Comparison of ENCODE assay signal across 8 cellular contexts in the genomic region with DNA sequence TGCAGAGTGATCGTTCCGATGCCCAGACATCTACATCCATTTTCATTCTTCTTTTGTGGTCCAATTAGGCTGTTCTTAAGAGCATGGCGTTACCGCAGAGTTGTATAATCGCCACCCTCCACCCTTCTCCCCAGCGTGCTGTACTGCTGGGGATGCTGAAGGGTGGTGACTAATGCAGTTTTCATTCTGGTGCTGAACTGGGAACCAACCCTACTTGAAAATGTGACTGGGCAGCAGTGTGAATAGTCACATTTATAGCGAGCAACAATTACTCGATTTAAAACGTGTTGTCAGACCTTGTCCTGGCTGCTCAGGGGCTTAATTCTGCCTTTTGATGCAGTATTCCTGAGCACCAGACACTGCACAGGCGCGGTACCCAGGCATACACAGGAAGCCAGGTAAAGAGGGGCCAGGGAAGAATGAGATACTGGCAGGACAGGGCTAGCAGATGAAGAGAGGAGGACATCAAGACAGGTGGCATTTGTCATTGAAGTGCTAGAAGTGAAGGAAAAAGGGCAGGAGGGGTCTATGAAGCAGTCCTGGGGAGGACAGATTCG. TPM values are rescaled to one million over a fixed set of nuclear protein-coding genes. Genes with fewer than 3 reads are reported as not detected.
DNase-seq lines count a peak whose midpoint lies in the region; ATAC-seq and TF ChIP-seq lines count a peak whose summit lies in the region.

No MANE protein-coding gene starts in this region.

- DNase-seq in BJ (ENCODE audit: low read depth) (peak; percentile 75), WERI-Rb-1 (no peak), foreskin keratinocyte (peak; percentile 82 to 92), omental fat pad (ENCODE audit: low spot score) (no peak), ecto neural progenitor cell (ENCODE audit: low spot score) (no peak)

- TF ChIP-seq CTCF in BJ (IDR thresholded peaks at IDR 0.05; ENCODE audit: insufficient read depth, low read depth, low read length): no peak
- TF ChIP-seq CTCF in WERI-Rb-1 (IDR thresholded peaks at IDR 0.05; ENCODE audit: low read depth, low read length): no peak
- TF ChIP-seq CTCF in foreskin keratinocyte (conservative IDR thresholded peaks at IDR 0.05): no peak
- no peak for TF ChIP-seq CTCF in omental fat pad (IDR thresholded peaks at IDR 0.05)

- H3K36me3 ChIP-seq in BJ (ENCODE audit: control insufficient read depth, insufficient read depth, low read length) (0 out of 2 replicates have a peak, but pooled peaks cover 3% of the 10 kb centered on the region), WERI-Rb-1 (peaks cover 18% of the 10 kb centered on the region)

- ATAC-seq in GM19035 (IDR thresholded peaks at IDR 0.05; ENCODE audit: unreplicated experiment): peak; percentile 8
- peak; percentile 14 for ATAC-seq in HG03565 (IDR thresholded peaks at IDR 0.05; ENCODE audit: unreplicated experiment)
- peak; percentile 83 for ATAC-seq in foreskin keratinocyte
- peak; percentile 70 for ATAC-seq in omental fat pad (ENCODE audit: low FRiP score)
- no peak for ATAC-seq in GM21515 (IDR thresholded peaks at IDR 0.05; ENCODE audit: unreplicated experiment)

- H3K4me3 ChIP-seq in BJ (ENCODE audit: low read depth, low read length) (peak overlapping the region; percentile 74), WERI-Rb-1 (ENCODE audit: low read depth, low read length) (peak overlapping the region; percentile 93)

- H3K27ac ChIP-seq in WERI-Rb-1: no peak overlapping the region
- H3K27ac ChIP-seq in foreskin keratinocyte: peak overlapping the region; percentile 84

- CTCF ChIA-PET in BJ (lab: Yijun Ruan, JAX): interaction anchor here (0.8 kb wide), 1 partner anchor 81 kb away, joined by 3 read pairs; no protein-coding TSS in a partner anchor

- POLR2A ChIA-PET in BJ (lab: Charles Lee): interaction anchor here (0.6 kb wide), 1 partner anchor 33 kb away, joined by 3 read pairs; no protein-coding TSS in a partner anchor

- peaks cover 4% of the 10 kb centered on the region for H3K4me1 ChIP-seq in foreskin keratinocyte

- no peaks in the 10 kb centered on the region for H3K27me3 ChIP-seq in BJ (ENCODE audit: control insufficient read depth, insufficient read depth, low read length)
- H3K27me3 ChIP-seq in WERI-Rb-1 (ENCODE audit: insufficient read depth, low read depth, severe bottlenecking): no peaks in the 10 kb centered on the region
- H3K27me3 ChIP-seq in foreskin keratinocyte: no peaks in the 10 kb centered on the region

- no peaks in the 10 kb centered on the region for H3K9me3 ChIP-seq in WERI-Rb-1 (ENCODE audit: severe bottlenecking)

RNA-seq across cellular contexts. Expression of gene ISCA1, which starts 0.7 kb away (rescaled TPM):
- polyA plus RNA-seq in BJ (2011; rRNA removed) (15.6 and 34.5 TPM in 2 replicates), foreskin keratinocyte (20.0 and 21.7 TPM in 2 replicates)
- polyA minus RNA-seq in BJ (2011; rRNA and poly(A)+ RNA removed): 9.2 and 9.6 TPM in 2 replicates
- total RNA-seq in foreskin keratinocyte (24.4 and 24.5 TPM in 2 replicates), omental fat pad (10 to 100 TPM; 50.6 to 67.4 (median 55.6) TPM)

RNA-seq across cellular contexts. Expression of gene C9orf153, which starts 23.6 kb away (rescaled TPM):
- 0.09 TPM in 1 of 2 replicates, not detected in the other for polyA plus RNA-seq in BJ (2011; rRNA removed)
- not detected in 2 replicates for polyA minus RNA-seq in BJ (2011; rRNA and poly(A)+ RNA removed)
- total RNA-seq in foreskin keratinocyte: 0.28 TPM in 1 of 2 replicates, not detected in the other
- polyA plus RNA-seq in foreskin keratinocyte: 0.09 and 0.23 TPM in 2 replicates
- total RNA-seq in omental fat pad: 1 to 10 TPM in 2 of 4 donors, under 1 TPM in 2; 0.38 to 2.8 (median 0.83) TPM

Comparison
In these comparisons a context has a peak if more than half of its experiments do, and no peak if none do; other contexts are left out.
1. DNase-seq: peak in BJ (single experiment) and foreskin keratinocyte (2 of 2); none in WERI-Rb-1 (single experiment), omental fat pad (single experiment) and ecto neural progenitor cell (single experiment).